ENCODE assay signal across 10 cellular contexts in the genomic region with DNA sequence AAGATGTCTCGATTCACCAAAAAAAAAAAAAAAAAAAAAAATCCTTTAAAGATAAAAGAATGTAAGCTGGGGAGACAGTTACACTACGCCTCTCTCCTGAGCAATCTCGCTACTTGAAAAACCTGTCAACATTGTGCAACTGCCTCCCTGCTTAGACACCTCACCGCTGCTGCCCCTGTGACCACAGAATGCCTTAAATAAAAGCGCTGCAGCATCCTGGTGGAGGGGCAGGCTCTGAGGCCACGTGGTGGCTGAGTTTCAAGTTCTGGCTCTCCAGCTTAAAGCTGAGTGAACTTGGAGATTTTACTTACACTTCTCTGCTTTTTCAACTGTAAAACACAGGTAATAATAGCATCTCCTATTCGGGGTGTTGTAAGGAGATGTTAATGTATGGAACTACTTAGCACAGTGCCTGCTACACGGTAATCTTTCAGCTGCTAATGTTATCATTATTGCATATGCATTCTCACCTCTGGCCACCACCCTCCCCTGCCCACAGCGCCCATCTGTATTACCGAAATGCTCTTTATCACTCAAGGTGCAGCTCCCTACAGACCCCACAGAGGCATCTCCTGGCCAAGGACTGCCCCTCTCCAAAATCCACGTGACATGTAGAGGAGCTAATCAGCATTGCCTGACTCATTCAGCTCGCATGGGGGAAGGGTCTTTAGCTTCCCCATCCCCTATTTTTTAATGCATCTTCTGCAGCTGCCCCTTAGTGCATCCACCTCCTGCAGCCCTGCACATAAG. TPM values are rescaled to one million over a fixed set of nuclear protein-coding genes. Genes with fewer than 3 reads are reported as not detected.
DNase-seq lines count a peak whose midpoint lies in the region; ATAC-seq and TF ChIP-seq lines count a peak whose summit lies in the region.
"Had no signal": no experiment of that assay in that cellular context is flagged by ENCODE, and none has a peak within 500 bp of the region (broad histone marks: within the 10 kb centered on the region; RNA-seq: fewer than 3 reads in every experiment).

No MANE protein-coding gene starts in this region.

- H3K27me3 Mint-ChIP-seq in chondrocyte (ENCODE audit: low read depth) = no peaks in the 10 kb centered on the region
- H3K27me3 Mint-ChIP-seq: activated naive CD4-positive, alpha-beta T cell treated with anti-CD3 and anti-CD28 coated beads, Interleukin-2, amount 50 U/mL, for 24 hours had no signal

- no peaks in the 10 kb centered on the region for H3K27me3 ChIP-seq in NT2/D1 (ENCODE audit: insufficient read depth, insufficient read length)
- H3K27me3 ChIP-seq in effector memory CD4-positive, alpha-beta T cell (replicated peaks; ENCODE audit: control insufficient read depth, insufficient read depth, low read length, poor library complexity, severe bottlenecking) = no peaks in the 10 kb centered on the region

- peaks cover 4% of the 10 kb centered on the region for H3K36me3 ChIP-seq in NT2/D1 (ENCODE audit: insufficient read depth, insufficient read length, low read length)
- no peaks in the 10 kb centered on the region for H3K36me3 ChIP-seq in effector memory CD4-positive, alpha-beta T cell (ENCODE audit: control insufficient read depth, insufficient read depth, low read length)

- DNase-seq in activated T-cell treated with anti-CD3 and anti-CD28 coated beads for 48 hours (ENCODE audit: low read depth) (peak; percentile 8), activated T-cell treated with anti-CD3 and anti-CD28 coated beads for 4 hours (no peak), NT2/D1 (ENCODE audit: low read depth, low spot score) (peak; percentile 25), chondrocyte (ENCODE audit: low spot score) (no peak), C1 segment of cervical spinal cord (lab: John Stamatoyannopoulos, UW) (no peak)
- peak; percentile 32 for DNase-seq in stimulated activated CD8-positive, alpha-beta memory T cell treated with anti-CD3 and anti-CD28 coated beads, Interleukin-4, amount 100 ng/mL, for 48 hours
- no peak for DNase-seq in effector memory CD4-positive, alpha-beta T cell
- DNase-seq: naive B cell had no signal

- no peak overlapping the region for H3K9ac ChIP-seq in NT2/D1 (ENCODE audit: insufficient read length, low read depth)

- H3K4me1 Mint-ChIP-seq in chondrocyte (ENCODE audit: low read depth) = peaks cover 29% of the 10 kb centered on the region

- no peak for TF ChIP-seq CTCF in chondrocyte (IDR thresholded peaks at IDR 0.05)

- H3K4me3 ChIP-seq in NT2/D1 (ENCODE audit: insufficient read length, low read depth) = no peak overlapping the region
- H3K4me3 ChIP-seq in effector memory CD4-positive, alpha-beta T cell (ENCODE audit: insufficient read depth, low read depth, low read length, poor library complexity, severe bottlenecking) = no peak overlapping the region

- peaks cover 11% of the 10 kb centered on the region for H3K4me1 ChIP-seq in NT2/D1 (ENCODE audit: insufficient read depth, insufficient read length)
- peaks cover 3% of the 10 kb centered on the region for H3K4me1 ChIP-seq in effector memory CD4-positive, alpha-beta T cell (ENCODE audit: control insufficient read depth, insufficient read depth, low read length, poor library complexity, severe bottlenecking)

- no peak overlapping the region for H3K4me3 Mint-ChIP-seq in chondrocyte (ENCODE audit: unreplicated experiment)
- H3K4me3 Mint-ChIP-seq: activated naive CD4-positive, alpha-beta T cell treated with anti-CD3 and anti-CD28 coated beads, Interleukin-2, amount 50 U/mL, for 24 hours; naive B cell had no signal

- peaks cover 10% of the 10 kb centered on the region; the same call in 1 of the 2 replicates for H3K9me3 ChIP-seq in NT2/D1 (ENCODE audit: insufficient read depth, low read length)
- no peaks in the 10 kb centered on the region for H3K9me3 ChIP-seq in effector memory CD4-positive, alpha-beta T cell (ENCODE audit: control insufficient read depth, low read length)

- ATAC-seq in HG03571 (IDR thresholded peaks at IDR 0.05; ENCODE audit: unreplicated experiment) = no peak

- peaks cover 4% of the 10 kb centered on the region for H3K9me3 Mint-ChIP-seq in chondrocyte (ENCODE audit: low read depth)
- H3K9me3 Mint-ChIP-seq: activated naive CD4-positive, alpha-beta T cell treated with anti-CD3 and anti-CD28 coated beads, Interleukin-2, amount 50 U/mL, for 24 hours had no signal

- no peak overlapping the region for H3K27ac ChIP-seq in effector memory CD4-positive, alpha-beta T cell (ENCODE audit: insufficient read depth, low read length, poor library complexity, severe bottlenecking)

- H3K36me3 Mint-ChIP-seq in chondrocyte (ENCODE audit: low read depth) = peaks cover 13% of the 10 kb centered on the region
- H3K36me3 Mint-ChIP-seq: naive B cell had no signal

- peak overlapping the region; percentile 22 for H3K27ac Mint-ChIP-seq in chondrocyte (ENCODE audit: unreplicated experiment)
- H3K27ac Mint-ChIP-seq: activated naive CD4-positive, alpha-beta T cell treated with anti-CD3 and anti-CD28 coated beads, Interleukin-2, amount 50 U/mL, for 24 hours had no signal

RNA-seq across cellular contexts. Expression of a gene that starts 42.0 kb away (rescaled TPM):
- total RNA-seq in chondrocyte = 10.9 to 36.4 TPM (median 35.8 TPM) in 3 replicates

Comparison
In these comparisons a context has a peak if more than half of its experiments do, and no peak if none do; other contexts are left out.
1. DNase-seq: peak in activated T-cell treated with anti-CD3 and anti-CD28 coated beads for 48 hours (single experiment), NT2/D1 (single experiment) and stimulated activated CD8-positive, alpha-beta memory T cell treated with anti-CD3 and anti-CD28 coated beads, Interleukin-4, amount 100 ng/mL, for 48 hours (single experiment); none in activated T-cell treated with anti-CD3 and anti-CD28 coated beads for 4 hours (single experiment), chondrocyte (single experiment), C1 segment of cervical spinal cord (0 of 14) and effector memory CD4-positive, alpha-beta T cell (0 of 3).